ENCODE assay signal across 13 cellular contexts in the genomic region with DNA sequence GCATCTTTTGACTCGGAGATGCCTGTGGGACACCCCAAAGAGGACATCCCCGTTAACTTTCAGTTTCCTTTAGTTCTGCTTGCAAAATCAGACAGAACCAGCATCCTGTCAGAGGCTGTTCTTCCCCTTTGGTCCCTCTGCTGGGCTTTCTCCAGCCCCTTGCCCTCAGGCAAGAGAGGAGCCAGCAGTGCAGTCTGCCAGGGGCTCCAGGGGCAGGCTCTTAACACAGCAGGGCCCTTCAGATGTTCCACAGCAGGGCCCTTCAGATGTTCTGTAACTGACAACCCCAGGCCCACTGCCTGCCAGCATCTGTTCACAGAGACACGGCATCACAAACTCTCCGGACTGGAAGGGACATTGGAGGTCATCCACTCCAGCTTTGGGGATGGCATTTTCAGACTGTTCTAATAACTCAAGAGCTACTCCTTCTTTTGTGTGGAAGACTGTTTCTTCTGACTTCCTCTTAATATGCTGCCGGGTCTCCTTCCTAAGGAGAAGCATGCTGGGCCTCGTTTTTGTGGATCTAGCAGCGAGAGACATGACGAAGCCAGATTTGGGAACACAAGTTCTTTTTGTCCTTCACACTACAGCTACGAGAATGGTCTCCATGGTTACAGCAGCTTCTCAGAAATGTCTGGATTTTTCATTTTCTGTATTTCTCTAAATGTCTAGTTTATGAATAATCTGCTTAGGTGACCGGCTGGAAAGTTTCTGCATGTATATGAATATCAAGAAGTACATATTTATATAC. TPM values are rescaled to one million over a fixed set of nuclear protein-coding genes. Genes with fewer than 3 reads are reported as not detected.
"Had no signal": no experiment of that assay in that cellular context is flagged by ENCODE, and none has a peak within 500 bp of the region (broad histone marks: within the 10 kb centered on the region; RNA-seq: fewer than 3 reads in every experiment).

No MANE protein-coding gene starts in this region.

- H3K9me3 Mint-ChIP-seq: dendritic cell treated with granulocyte-macrophage colony-stimulating factor and Interleukin-4, amounts not matched to agents 40 ng/mL and 50 ng/mL, for 4 days; memory B cell; neural crest cell had no signal

- H3K4me3 Mint-ChIP-seq: dendritic cell treated with granulocyte-macrophage colony-stimulating factor and Interleukin-4, amounts not matched to agents 40 ng/mL and 50 ng/mL, for 4 days; memory B cell; neural crest cell had no signal

- ATAC-seq: body of pancreas, left lung had no signal

- DNase-seq: activated CD4-positive, alpha-beta T cell treated with anti-CD3 and anti-CD28 coated beads for 4 hours; activated naive CD4-positive, alpha-beta T cell treated with anti-CD3 and anti-CD28 coated beads, Interleukin-2, amount 50 U/mL, for 16 hours; body of pancreas; left lung; stimulated activated CD4-positive, alpha-beta T cell treated with anti-CD3 and anti-CD28 coated beads, Interleukin-4, amount 100 ng/mL, for 4 hours; T-helper 1 cell; tibial artery; WERI-Rb-1 had no signal

- H3K9me3 ChIP-seq: body of pancreas, left lung, tibial artery, vagina had no signal

- H3K36me3 ChIP-seq: left lung, vagina, WERI-Rb-1 had no signal

- H3K36me3 Mint-ChIP-seq: memory B cell had no signal

- H3K27me3 Mint-ChIP-seq: dendritic cell treated with granulocyte-macrophage colony-stimulating factor and Interleukin-4, amounts not matched to agents 40 ng/mL and 50 ng/mL, for 4 days had no signal

- H3K4me1 ChIP-seq: body of pancreas, vagina had no signal

- H3K27ac Mint-ChIP-seq: dendritic cell treated with granulocyte-macrophage colony-stimulating factor and Interleukin-4, amounts not matched to agents 40 ng/mL and 50 ng/mL, for 4 days; memory B cell had no signal

- H3K4me3 ChIP-seq: body of pancreas, left lung, tibial artery, vagina had no signal

- H3K27me3 ChIP-seq: body of pancreas, left lung, tibial artery, vagina had no signal

- H3K27ac ChIP-seq: body of pancreas, tibial artery, vagina, WERI-Rb-1 had no signal

RNA-seq across cellular contexts. Expression of a gene that starts 51.8 kb away (rescaled TPM):
- total RNA-seq: fibroblast of villous mesenchyme had no signal
